In the genomic region with DNA sequence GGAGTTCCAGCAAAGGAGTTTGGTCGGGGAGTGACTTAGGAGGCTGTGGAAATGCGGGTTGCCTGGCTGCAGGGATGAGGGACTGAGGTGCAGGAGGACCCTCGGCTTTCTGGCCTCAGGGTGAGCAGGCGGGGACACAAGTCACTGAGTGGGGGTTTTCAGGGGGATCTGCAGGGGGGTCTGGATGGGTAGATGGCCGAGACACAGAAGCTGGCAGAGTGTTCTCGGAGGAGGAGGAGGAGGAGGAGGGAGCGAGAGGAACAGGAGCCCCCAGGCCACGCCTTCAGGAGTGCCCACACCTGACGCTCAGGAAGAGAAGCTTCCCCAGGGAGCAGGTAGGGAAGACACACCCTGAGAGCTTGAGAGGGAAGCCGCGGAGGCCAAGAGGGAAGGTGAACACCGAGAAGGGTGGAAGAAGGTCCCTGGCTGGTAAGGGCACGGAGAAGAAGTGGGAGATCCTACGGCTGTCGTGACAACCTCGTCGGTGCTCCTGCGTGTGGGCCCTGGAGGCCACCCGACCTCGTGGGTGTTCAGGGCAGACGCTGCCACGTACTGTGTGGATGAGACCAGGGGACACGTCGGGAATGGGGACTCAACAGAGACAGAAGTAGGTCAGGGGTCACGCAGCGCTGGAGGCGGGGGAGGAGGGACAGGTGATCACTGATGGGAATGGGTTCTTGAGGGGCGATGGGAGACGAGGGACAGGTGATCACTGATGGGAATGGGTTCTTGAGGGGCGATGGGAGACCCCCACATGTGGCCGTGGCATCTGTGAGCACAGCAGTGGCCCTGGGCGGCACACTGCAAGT, we compare ENCODE assay signal across 28 cellular contexts.
"Had no signal": no experiment of that assay in that cellular context is flagged by ENCODE, and none has a peak within 500 bp of the region (broad histone marks: within the 10 kb centered on the region; RNA-seq: fewer than 3 reads in every experiment).

No MANE protein-coding gene starts in this region.

- H3K36me3 ChIP-seq: left lung, ovary, prostate gland, thyroid gland, transverse colon, upper lobe of left lung, vagina had no signal

- H3K36me3 Mint-ChIP-seq: memory B cell; naive thymus-derived CD4-positive, alpha-beta T cell; natural killer cell treated with Interleukin-12 subunit alpha and Interleukin-12 subunit beta and Interleukin-15 and Interleukin-18, amount 100 ng/mL, for 72 hours; stimulated activated naive B cell treated with anti-CD40 and anti-IgM and Interleukin-4, amounts not matched to agents 10 μg/mL and 1 μg/mL and 100 μg/mL, for 72 hours had no signal

- H3K27ac ChIP-seq: left lung, ovary, prostate gland, skin epidermis, stomach, testis, thyroid gland, transverse colon, upper lobe of left lung, vagina had no signal

- DNase-seq: hippocampal formation; left colon; midbrain; naive thymus-derived CD4-positive, alpha-beta T cell; ovary; retina; stimulated activated CD4-positive, alpha-beta T cell treated with anti-CD3 and anti-CD28 coated beads, Interleukin-12 subunit alpha, Interleukin-12 subunit beta, amount 100 ng/mL, for 4 hours; stimulated activated CD4-positive, alpha-beta T cell treated with anti-CD3 and anti-CD28 coated beads, Interleukin-15, amount 100 ng/mL, for 24 hours; stimulated activated CD4-positive, alpha-beta T cell treated with anti-CD3 and anti-CD28 coated beads, Interleukin-2, amount 100 ng/mL, for 24 hours; stimulated activated CD4-positive, alpha-beta T cell treated with anti-CD3 and anti-CD28 coated beads, Interleukin-4, amount 100 ng/mL, for 1 hour; stimulated activated naive B cell treated with anti-CD40 and anti-IgM and Interleukin-4, amounts not matched to agents 10 μg/mL and 1 μg/mL and 100 μg/mL, for 72 hours; stimulated activated naive CD8-positive, alpha-beta T cell treated with anti-CD3 and anti-CD28 coated beads, Interleukin-15, Interleukin-2, amounts not matched to agents 100 U/mL and 50 U/mL, for 24 hours; stomach; testis; thyroid gland; transverse colon had no signal

- H3K4me3 Mint-ChIP-seq: memory B cell; naive thymus-derived CD4-positive, alpha-beta T cell; natural killer cell treated with Interleukin-12 subunit alpha and Interleukin-12 subunit beta and Interleukin-15 and Interleukin-18, amount 100 ng/mL, for 72 hours; neural crest cell; stimulated activated naive B cell treated with anti-CD40 and anti-IgM and Interleukin-4, amounts not matched to agents 10 μg/mL and 1 μg/mL and 100 μg/mL, for 72 hours had no signal

- H3K9me3 ChIP-seq: mucosa of descending colon, ovary, prostate gland, stomach, testis, thyroid gland, transverse colon, upper lobe of left lung, vagina had no signal

- H3K4me3 ChIP-seq: left lung, lung, mucosa of descending colon, ovary, prostate gland, skin epidermis, stomach, testis, thyroid gland, transverse colon, upper lobe of left lung, vagina had no signal

- H3K4me1 ChIP-seq: left lung, prostate gland, stomach, testis, thyroid gland, transverse colon, upper lobe of left lung, vagina had no signal

- H3K9me3 Mint-ChIP-seq: natural killer cell treated with Interleukin-12 subunit alpha and Interleukin-12 subunit beta and Interleukin-15 and Interleukin-18, amount 100 ng/mL, for 72 hours; neural crest cell had no signal

- H3K27ac Mint-ChIP-seq: memory B cell; naive thymus-derived CD4-positive, alpha-beta T cell; natural killer cell treated with Interleukin-12 subunit alpha and Interleukin-12 subunit beta and Interleukin-15 and Interleukin-18, amount 100 ng/mL, for 72 hours; stimulated activated naive B cell treated with anti-CD40 and anti-IgM and Interleukin-4, amounts not matched to agents 10 μg/mL and 1 μg/mL and 100 μg/mL, for 72 hours had no signal

- ATAC-seq: left colon; left lung; mucosa of descending colon; naive thymus-derived CD4-positive, alpha-beta T cell; right cardiac atrium; stimulated activated naive B cell treated with anti-CD40 and anti-IgM and Interleukin-4, amounts not matched to agents 10 μg/mL and 1 μg/mL and 100 μg/mL, for 72 hours; stimulated activated naive CD8-positive, alpha-beta T cell treated with anti-CD3 and anti-CD28 coated beads, Interleukin-15, Interleukin-2, amounts not matched to agents 100 U/mL and 50 U/mL, for 24 hours had no signal

- H3K27me3 ChIP-seq: left lung, ovary, stomach, testis, thyroid gland, transverse colon, upper lobe of left lung, vagina had no signal

- H3K27me3 Mint-ChIP-seq: memory B cell; natural killer cell treated with Interleukin-12 subunit alpha and Interleukin-12 subunit beta and Interleukin-15 and Interleukin-18, amount 100 ng/mL, for 72 hours; stimulated activated naive B cell treated with anti-CD40 and anti-IgM and Interleukin-4, amounts not matched to agents 10 μg/mL and 1 μg/mL and 100 μg/mL, for 72 hours had no signal

- H3K4me1 Mint-ChIP-seq: memory B cell; naive thymus-derived CD4-positive, alpha-beta T cell; neural crest cell; stimulated activated naive B cell treated with anti-CD40 and anti-IgM and Interleukin-4, amounts not matched to agents 10 μg/mL and 1 μg/mL and 100 μg/mL, for 72 hours had no signal

- FAIRE-seq: keratinocyte had no signal
